ENCODE assay signal across 1 cellular context in genomic region chr6:106444777-106445507, GRCh38.
A peak's percentile ranks its signal among the peaks of the same experiment; 100 is the strongest.
TF ChIP-seq lines count a peak whose summit lies in the region.

No MANE protein-coding gene starts in this region.

TF ChIP-seq in GM12878, 131 proteins besides CTCF, POLR2A, EP300 and RAD21 (continued from another document):
- TF ChIP-seq ZNF592 (IDR thresholded peaks at IDR 0.05) (0 out of 2 replicates have a peak, but pooled peaks have one; percentile 26), SMC3 (IDR thresholded peaks at IDR 0.05; ENCODE audit: borderline replicate concordance, low read length) (peak; percentile 69), SMAD5 (IDR thresholded peaks at IDR 0.05; ENCODE audit: low read depth) (no peak), CUX1 (IDR thresholded peaks at IDR 0.05; ENCODE audit: insufficient replicate concordance, low read depth, low read length) (no peak), MLLT1 (IDR thresholded peaks at IDR 0.05) (0 out of 2 replicates have a peak, but pooled peaks have one; percentile 19), NBN (IDR thresholded peaks at IDR 0.05) (peak; percentile 54; the same call in 1 of the 2 replicates), ZZZ3 (IDR thresholded peaks at IDR 0.05; ENCODE audit: control insufficient read depth, insufficient read length, low read depth) (no peak), YY1 (IDR thresholded peaks at IDR 0.05; ENCODE audit: low read depth, low read length) (peak; percentile 69; the same call in 1 of the 2 replicates)
